ENCODE assay signal across 8 cellular contexts in the genomic region with DNA sequence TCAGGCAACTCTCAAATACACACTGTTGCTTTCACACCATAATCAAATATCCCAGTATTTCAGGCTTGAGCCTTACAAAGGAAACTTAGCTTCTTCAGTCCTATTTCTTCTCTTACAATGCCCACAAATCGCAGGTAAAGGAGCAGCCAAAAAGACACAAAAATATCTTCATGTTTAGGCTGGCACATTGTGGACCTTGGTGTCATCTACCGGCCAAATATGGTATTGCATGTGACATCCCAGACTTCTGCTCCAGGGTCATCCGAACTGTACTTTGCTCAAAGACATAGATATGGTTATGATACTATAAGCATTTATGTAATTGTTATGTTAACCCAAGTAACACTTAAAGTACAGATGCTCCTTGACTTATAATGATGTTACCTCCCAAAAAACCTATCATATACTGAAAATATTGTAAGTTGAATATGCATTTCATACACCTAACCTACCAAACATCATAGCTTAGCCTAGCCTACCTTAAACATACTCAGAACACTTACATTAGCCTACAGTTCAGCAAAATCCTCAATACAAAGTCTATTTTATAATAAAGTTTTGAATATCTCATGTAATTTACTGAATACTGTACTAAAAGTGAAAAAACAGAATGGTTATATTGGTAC. TPM values are rescaled to one million over a fixed set of nuclear protein-coding genes. Genes with fewer than 3 reads are reported as not detected.
DNase-seq lines count a peak whose midpoint lies in the region; ATAC-seq and TF ChIP-seq lines count a peak whose summit lies in the region.

No MANE protein-coding gene starts in this region.

- WGBS in trophoblast cell (ENCODE audit: extremely low coverage, insufficient coverage, insufficient read length), result no CpG with 5 or more reads among the region's 3 CpGs

- H3K4me1 ChIP-seq in PC-9 (replicated peaks; ENCODE audit: insufficient read depth) (no peaks in the 10 kb centered on the region), foreskin keratinocyte (no peaks in the 10 kb centered on the region), trophoblast cell (ENCODE audit: control insufficient read depth in 1 of 2, insufficient read depth in 2 of 2, low read length in 2 of 2) (no peaks in the 10 kb centered on the region)

- no peaks in the 10 kb centered on the region for H3K79me1 ChIP-seq in trophoblast cell (ENCODE audit: low read length)

- no peak overlapping the region for H3K4me3 ChIP-seq in PC-9
- H3K4me3 ChIP-seq in trophoblast cell (ENCODE audit: low read depth, low read length), result no peak overlapping the region

- H3K9me3 ChIP-seq in PC-9 (ENCODE audit: insufficient read depth, low read depth) (no peaks in the 10 kb centered on the region), trophoblast cell (ENCODE audit: insufficient read depth, low read depth, low read length) (no peaks in the 10 kb centered on the region)

- H3K4ac ChIP-seq in trophoblast cell (ENCODE audit: low read depth, low read length), result no peak overlapping the region

- H4K12ac ChIP-seq in trophoblast cell (ENCODE audit: low read depth, low read length), result no peak overlapping the region

- H3K4me3 Mint-ChIP-seq in HFFc6, result no peak overlapping the region
- H3K4me3 Mint-ChIP-seq in activated T-helper 1 cell treated with anti-CD3 and anti-CD28 coated beads, Interleukin-12 subunit alpha, Interleukin-12 subunit beta, Interleukin-2, Interleukin-4 antibody, amounts not matched to agents 30 ng/mL and 10 ng/mL and 1 ng/mL, durations not matched to agents 14 hours and 24 hours and 36 hours, result no peak overlapping the region

- H3K27me3 ChIP-seq in PC-9 (ENCODE audit: insufficient read depth, low read depth) (peaks cover 51% of the 10 kb centered on the region), foreskin keratinocyte (peaks cover 6% of the 10 kb centered on the region), trophoblast cell (ENCODE audit: insufficient read depth, low read length) (no peaks in the 10 kb centered on the region)

- H4K20me1 ChIP-seq in PC-9 (ENCODE audit: insufficient read depth), result no peaks in the 10 kb centered on the region

- H3K27me3 Mint-ChIP-seq in HFFc6 (ENCODE audit: insufficient read depth), result peaks cover 13% of the 10 kb centered on the region
- peaks cover 11% of the 10 kb centered on the region for H3K27me3 Mint-ChIP-seq in activated T-helper 1 cell treated with anti-CD3 and anti-CD28 coated beads, Interleukin-12 subunit alpha, Interleukin-12 subunit beta, Interleukin-2, Interleukin-4 antibody, amounts not matched to agents 30 ng/mL and 10 ng/mL and 1 ng/mL, durations not matched to agents 14 hours and 24 hours and 36 hours (ENCODE audit: insufficient read depth)

- H3K79me2 ChIP-seq in PC-9 (ENCODE audit: low read depth), result no peaks in the 10 kb centered on the region
- H3K79me2 ChIP-seq in trophoblast cell (ENCODE audit: control insufficient read depth, insufficient read depth, low read length, poor library complexity), result no peaks in the 10 kb centered on the region

- H2BK120ac ChIP-seq in trophoblast cell (ENCODE audit: insufficient read depth, low read length, poor library complexity), result no peak overlapping the region

- no peaks in the 10 kb centered on the region for H3K4me1 Mint-ChIP-seq in HFFc6 (ENCODE audit: low read depth)
- no peaks in the 10 kb centered on the region for H3K4me1 Mint-ChIP-seq in activated T-helper 1 cell treated with anti-CD3 and anti-CD28 coated beads, Interleukin-12 subunit alpha, Interleukin-12 subunit beta, Interleukin-2, Interleukin-4 antibody, amounts not matched to agents 30 ng/mL and 10 ng/mL and 1 ng/mL, durations not matched to agents 14 hours and 24 hours and 36 hours (ENCODE audit: low read depth)

- H3K27ac ChIP-seq in PC-9 (no peak overlapping the region), foreskin keratinocyte (no peak overlapping the region), trophoblast cell (ENCODE audit: low read depth, low read length) (no peak overlapping the region)

- no peak overlapping the region for H2AK5ac ChIP-seq in trophoblast cell (ENCODE audit: low read length)

- no peaks in the 10 kb centered on the region for H3K9me3 Mint-ChIP-seq in HFFc6
- H3K9me3 Mint-ChIP-seq in activated T-helper 1 cell treated with anti-CD3 and anti-CD28 coated beads, Interleukin-12 subunit alpha, Interleukin-12 subunit beta, Interleukin-2, Interleukin-4 antibody, amounts not matched to agents 30 ng/mL and 10 ng/mL and 1 ng/mL, durations not matched to agents 14 hours and 24 hours and 36 hours, result no peaks in the 10 kb centered on the region

- peak; percentile 63 for DNase-seq in D341Med (ENCODE audit: low spot score)
- DNase-seq in HFFc6, result peak; percentile 29
- peak in 1 of 2 experiments; percentile 45 for DNase-seq in PC-9
- DNase-seq in activated T-helper 1 cell treated with anti-CD3 and anti-CD28 coated beads, Interleukin-12 subunit alpha, Interleukin-12 subunit beta, Interleukin-2, Interleukin-4 antibody, amounts not matched to agents 30 ng/mL and 10 ng/mL and 1 ng/mL, durations not matched to agents 14 hours and 24 hours and 36 hours (ENCODE audit: low spot score), result peak; percentile 40
- DNase-seq in foreskin keratinocyte, result peak; percentile 20 to 36
- DNase-seq in trophoblast cell, result peak; percentile 17 to 71

- no peak overlapping the region for H2BK5ac ChIP-seq in trophoblast cell (ENCODE audit: low read depth, low read length, poor library complexity)

- H3K36me3 ChIP-seq in PC-9 (ENCODE audit: low read depth) (no peaks in the 10 kb centered on the region), trophoblast cell (ENCODE audit: control insufficient read depth in 1 of 2, insufficient read depth in 2 of 2, low read length in 2 of 2) (no peaks in the 10 kb centered on the region)

- no peak overlapping the region for H4K91ac ChIP-seq in trophoblast cell (ENCODE audit: low read depth, low read length)

- no peaks in the 10 kb centered on the region for H3K9me2 ChIP-seq in PC-9 (ENCODE audit: insufficient read depth)

- TF ChIP-seq CTCF in HFFc6 (IDR thresholded peaks at IDR 0.05) (peak; percentile 96), PC-9 (conservative IDR thresholded peaks at IDR 0.05) (peak; percentile 97), foreskin keratinocyte (conservative IDR thresholded peaks at IDR 0.05) (peak; percentile 95)

- no peak overlapping the region for H3K4me2 ChIP-seq in PC-9
- no peak overlapping the region for H3K4me2 ChIP-seq in trophoblast cell (ENCODE audit: low read length)

- POLR2A ChIA-PET in PC-9 (lab: Charles Lee; ENCODE audit: unreplicated experiment), result no interaction called here

- no peaks in the 10 kb centered on the region for H3K36me3 Mint-ChIP-seq in HFFc6 (ENCODE audit: low read depth)
- no peaks in the 10 kb centered on the region for H3K36me3 Mint-ChIP-seq in activated T-helper 1 cell treated with anti-CD3 and anti-CD28 coated beads, Interleukin-12 subunit alpha, Interleukin-12 subunit beta, Interleukin-2, Interleukin-4 antibody, amounts not matched to agents 30 ng/mL and 10 ng/mL and 1 ng/mL, durations not matched to agents 14 hours and 24 hours and 36 hours (ENCODE audit: low read depth)

- ATAC-seq in foreskin keratinocyte (peak; percentile 65), HG03521 (IDR thresholded peaks at IDR 0.05; ENCODE audit: unreplicated experiment) (no peak), HG03571 (IDR thresholded peaks at IDR 0.05; ENCODE audit: unreplicated experiment) (no peak)

- no peak overlapping the region for H3K14ac ChIP-seq in trophoblast cell (ENCODE audit: low read length)

- CTCF ChIA-PET in PC-9 (lab: Charles Lee), result interaction anchor here (0.6 kb wide), 2 partner anchors 77 to 336 kb away, joined by 3 read pairs; no protein-coding TSS in a partner anchor

- no peak overlapping the region for H3K9ac ChIP-seq in trophoblast cell (ENCODE audit: low read length)

- H2AFZ ChIP-seq in PC-9, result no peak overlapping the region
- H2AFZ ChIP-seq in trophoblast cell (ENCODE audit: insufficient read depth, low read length, poor library complexity), result no peak overlapping the region

- H3K23ac ChIP-seq in trophoblast cell (ENCODE audit: low read length), result no peak overlapping the region

- intact Hi-C loops in PC-9 (cut with micrococcal nuclease; ENCODE audit: unreplicated experiment), result loop anchor here (1.0 to 2.0 kb wide), 3 partner anchors 573 to 903 kb away; no protein-coding TSS in a partner anchor
- intact Hi-C loops in activated T-helper 1 cell treated with anti-CD3 and anti-CD28 coated beads, Interleukin-12 subunit alpha, Interleukin-12 subunit beta, Interleukin-2, Interleukin-4 antibody, amounts not matched to agents 30 ng/mL and 10 ng/mL and 1 ng/mL, durations not matched to agents 14 hours and 24 hours and 36 hours (cut with micrococcal nuclease), result loop anchor here (1.0 to 2.0 kb wide), 2 partner anchors 573 to 751 kb away; no protein-coding TSS in a partner anchor

- H4K8ac ChIP-seq in trophoblast cell (ENCODE audit: low read depth, low read length), result no peak overlapping the region

- no peak overlapping the region for H2BK12ac ChIP-seq in trophoblast cell (ENCODE audit: low read length)

- H3K18ac ChIP-seq in trophoblast cell (ENCODE audit: low read length), result no peak overlapping the region

- H3K27ac Mint-ChIP-seq in HFFc6, result no peak overlapping the region
- H3K27ac Mint-ChIP-seq in activated T-helper 1 cell treated with anti-CD3 and anti-CD28 coated beads, Interleukin-12 subunit alpha, Interleukin-12 subunit beta, Interleukin-2, Interleukin-4 antibody, amounts not matched to agents 30 ng/mL and 10 ng/mL and 1 ng/mL, durations not matched to agents 14 hours and 24 hours and 36 hours, result no peak overlapping the region

- no TSS peak for BruUV-seq in PC-9 (replicated peaks; lab: Mats Ljungman, UMichigan)

- no peaks in the 10 kb centered on the region for H3F3A ChIP-seq in PC-9 (ENCODE audit: insufficient read depth, low read depth)

RNA-seq across cellular contexts. Expression of a gene that starts 4.6 kb away (rescaled TPM):
- not detected for total RNA-seq in HFFc6 (2021; fragmentation: NEBNext Ultra II Directional; extraction: Animal tissue kit (Norgen Biotek cat#: 25700))
- total RNA-seq in PC-9 (2021) (not detected in 2 replicates), foreskin keratinocyte (not detected in 2 replicates)
- total RNA-seq in activated T-helper 1 cell treated with anti-CD3 and anti-CD28 coated beads, Interleukin-12 subunit alpha, Interleukin-12 subunit beta, Interleukin-2, Interleukin-4 antibody, amounts not matched to agents 30 ng/mL and 10 ng/mL and 1 ng/mL, durations not matched to agents 14 hours and 24 hours and 36 hours, result not detected in 2 replicates
- not detected in 2 replicates for polyA plus RNA-seq in foreskin keratinocyte
- polyA plus RNA-seq in trophoblast cell (2013), result not detected in 2 replicates

RNA-seq across cellular contexts. Expression of a gene that starts 30.0 kb away (rescaled TPM):
- total RNA-seq in HFFc6 (2021; fragmentation: NEBNext Ultra II Directional; extraction: Animal tissue kit (Norgen Biotek cat#: 25700)), result not detected
- total RNA-seq in PC-9 (2021) (not detected in 2 replicates), foreskin keratinocyte (not detected in 2 replicates)
- total RNA-seq in activated T-helper 1 cell treated with anti-CD3 and anti-CD28 coated beads, Interleukin-12 subunit alpha, Interleukin-12 subunit beta, Interleukin-2, Interleukin-4 antibody, amounts not matched to agents 30 ng/mL and 10 ng/mL and 1 ng/mL, durations not matched to agents 14 hours and 24 hours and 36 hours, result 0.59 and 0.93 TPM in 2 replicates
- not detected in 2 replicates for polyA plus RNA-seq in foreskin keratinocyte
- not detected in 2 replicates for polyA plus RNA-seq in trophoblast cell (2013)

RNA-seq across cellular contexts. Expression of a gene that starts 43.4 kb away (rescaled TPM):
- total RNA-seq in HFFc6 (2021; fragmentation: NEBNext Ultra II Directional; extraction: Animal tissue kit (Norgen Biotek cat#: 25700)), result 10 to 100 TPM; 13.5 to 17.9 (median 17.4) TPM
- total RNA-seq in PC-9 (2021) (36.3 and 43.6 TPM in 2 replicates), foreskin keratinocyte (10.3 and 12.2 TPM in 2 replicates)
- total RNA-seq in activated T-helper 1 cell treated with anti-CD3 and anti-CD28 coated beads, Interleukin-12 subunit alpha, Interleukin-12 subunit beta, Interleukin-2, Interleukin-4 antibody, amounts not matched to agents 30 ng/mL and 10 ng/mL and 1 ng/mL, durations not matched to agents 14 hours and 24 hours and 36 hours, result 19.8 and 22.6 TPM in 2 replicates
- 6.0 and 6.4 TPM in 2 replicates for polyA plus RNA-seq in foreskin keratinocyte
- polyA plus RNA-seq in trophoblast cell (2013), result 15.2 and 15.5 TPM in 2 replicates
